Comparison of ENCODE assay signal across 8 cellular contexts in genomic region chr7:29588900-29589696, GRCh38. TPM values are rescaled to one million over a fixed set of nuclear protein-coding genes. Genes with fewer than 3 reads are reported as not detected.
DNase-seq lines count a peak whose midpoint lies in the region; ATAC-seq, FAIRE-seq and TF ChIP-seq lines count a peak whose summit lies in the region.

No MANE protein-coding gene starts in this region.

- CTCF ChIA-PET in K562 (lab: Yijun Ruan, JAX; ENCODE audit: low intra/inter-chr PET ratio), result interaction anchor here (0.7 kb wide), 1 partner anchor 374 kb away, joined by 4 read pairs; no protein-coding TSS in a partner anchor

- peak overlapping the region; percentile 63 for H2AFZ ChIP-seq in K562 (ENCODE audit: low read depth, low read length)

- DNase-seq in GM12892 (ENCODE audit: insufficient read length) (no peak), NCI-H69 (lab: John Stamatoyannopoulos, UW) (peak; percentile 68), K562 (ENCODE audit: extremely low read depth in 1 of 4, low spot score in 3 of 4) (peak; percentile 70 to 75 (median 72)), left colon (peak; percentile 55 to 63), upper lobe of right lung (no peak)

- no peak overlapping the region for H3K9ac ChIP-seq in BLaER1 treated with 17β-estradiol and CSF1 and Interleukin-3, amounts not matched to agents 10 nM and 100 nM
- no peak overlapping the region for H3K9ac ChIP-seq in K562 (ENCODE audit: insufficient read depth in 1 of 2, low read depth in 2 of 2, low read length in 2 of 2)

- no peaks in the 10 kb centered on the region for H3K9me3 ChIP-seq in BLaER1 treated with 17β-estradiol and CSF1 and Interleukin-3, amounts not matched to agents 10 nM and 100 nM (replicated peaks in 1 of 11)
- H3K9me3 ChIP-seq in K562 (replicated peaks; ENCODE audit: control insufficient read depth, insufficient read depth, low read depth, low read length) (no peaks in the 10 kb centered on the region), upper lobe of right lung (no peaks in the 10 kb centered on the region)

- H4K20me1 ChIP-seq in BLaER1 treated with 17β-estradiol and CSF1 and Interleukin-3, amounts not matched to agents 10 nM and 100 nM, result no peaks in the 10 kb centered on the region
- no peaks in the 10 kb centered on the region for H4K20me1 ChIP-seq in K562 (replicated peaks; ENCODE audit: control insufficient read depth, insufficient read depth, low read length)

- BruUV-seq in K562 (replicated peaks; lab: Mats Ljungman, UMichigan), result no TSS peak

- H3K4me3 ChIP-seq in BLaER1 treated with 17β-estradiol and CSF1 and Interleukin-3, amounts not matched to agents 10 nM and 100 nM, result peak overlapping the region in 1 of 10 experiments; percentile 10; a peak in 1 of 20 replicates
- H3K4me3 ChIP-seq in K562 (no peak overlapping the region), upper lobe of right lung (no peak overlapping the region)

- POLR2A ChIA-PET in K562 (lab: Yijun Ruan, JAX), result interaction anchor here (0.6 to 0.7 kb wide), 2 partner anchors 30 to 665 kb away, joined by 3 to 4 read pairs; no protein-coding TSS in a partner anchor

- ATAC-seq in HG02852 (IDR thresholded peaks at IDR 0.05; ENCODE audit: unreplicated experiment), result peak; percentile 81
- peak; percentile 88 for ATAC-seq in K562
- ATAC-seq in left colon, result peak; percentile 30
- ATAC-seq in upper lobe of right lung, result peak; percentile 94
- ATAC-seq in GM21360 (IDR thresholded peaks at IDR 0.05; ENCODE audit: unreplicated experiment), result no peak

- H3K36me3 ChIP-seq in BLaER1 treated with 17β-estradiol and CSF1 and Interleukin-3, amounts not matched to agents 10 nM and 100 nM, result no peaks in the 10 kb centered on the region
- H3K36me3 ChIP-seq in K562 (ENCODE audit: control insufficient read depth, insufficient read depth, low read length), result no peaks in the 10 kb centered on the region
- H3K36me3 ChIP-seq in upper lobe of right lung, result no peaks in the 10 kb centered on the region

- no peaks in the 10 kb centered on the region for H3K27me3 ChIP-seq in BLaER1 treated with 17β-estradiol and CSF1 and Interleukin-3, amounts not matched to agents 10 nM and 100 nM
- no peaks in the 10 kb centered on the region; a peak in 1 of 5 replicates for H3K27me3 ChIP-seq in K562 (ENCODE audit: control insufficient read depth in 2 of 2, insufficient read depth in 2 of 2, low read length in 2 of 2)
- no peaks in the 10 kb centered on the region for H3K27me3 ChIP-seq in upper lobe of right lung

- TF ChIP-seq EP300 in K562 (IDR thresholded peaks at IDR 0.05; ENCODE audit: low read length), result no peak

- TF ChIP-seq RAD21 in K562 (CRISPR knock-in tag; conservative IDR thresholded peaks at IDR 0.05 in 1 of 2, IDR thresholded peaks at IDR 0.05 in 1 of 2), result peak; percentile 6 to 43; a peak in 2 of 4 replicates

- H3K4me2 ChIP-seq in BLaER1 treated with 17β-estradiol and CSF1 and Interleukin-3, amounts not matched to agents 10 nM and 100 nM, result peak overlapping the region; percentile 7 to 78 (median 49); a peak in 20 of 22 replicates
- no peak overlapping the region for H3K4me2 ChIP-seq in K562 (ENCODE audit: insufficient read depth, low read length)

- in situ Hi-C loops in K562 (cut with MboI), result no loop called here

- no peaks in the 10 kb centered on the region for H3K9me1 ChIP-seq in K562 (ENCODE audit: control insufficient read depth, insufficient read depth, low read length)

- H3K27ac ChIP-seq in BLaER1 treated with 17β-estradiol and CSF1 and Interleukin-3, amounts not matched to agents 10 nM and 100 nM, result no peak overlapping the region; a peak in 1 of 22 replicates
- H3K27ac ChIP-seq in K562 (ENCODE audit: extremely low read depth, low read depth, low read length) (no peak overlapping the region), upper lobe of right lung (no peak overlapping the region)

- TF ChIP-seq CTCF in K562 (IDR thresholded peaks at IDR 0.05 in 2 of 3, conservative IDR thresholded peaks at IDR 0.05 in 1 of 3; ENCODE audit: insufficient read depth in 2 of 3, low read depth in 1 of 3, low read length in 3 of 3) (peak; percentile 76 to 92 (median 79)), upper lobe of right lung (IDR thresholded peaks at IDR 0.05) (peak; percentile 89)

- H3K4me1 ChIP-seq in BLaER1 treated with 17β-estradiol and CSF1 and Interleukin-3, amounts not matched to agents 10 nM and 100 nM, result peaks cover 4 to 9% (median 7%) of the 10 kb centered on the region in 10 experiments; a peak in 14 of 20 replicates
- no peaks in the 10 kb centered on the region for H3K4me1 ChIP-seq in K562 (replicated peaks in 1 of 2; ENCODE audit: control insufficient read depth in 2 of 2, insufficient read depth in 2 of 2, low read length in 2 of 2)
- H3K4me1 ChIP-seq in upper lobe of right lung, result no peaks in the 10 kb centered on the region

- FAIRE-seq in GM12892 (lab: Jason Lieb, UNC), result peak; percentile 56
- FAIRE-seq in K562 (lab: Jason Lieb, UNC), result peak; percentile 98

- intact Hi-C loops in K562 (cut with micrococcal nuclease) (no loop called here), left colon (cut with DNase I, micrococcal nuclease) (no loop called here), upper lobe of right lung (cut with DNase I) (no loop called here)

- TF ChIP-seq POLR2A in GM12892 (IDR thresholded peaks at IDR 0.05; ENCODE audit: low read depth, low read length) (no peak), K562 (conservative IDR thresholded peaks at IDR 0.05) (no peak)

- WGBS in K562 (ENCODE audit: insufficient coverage, low coverage, missing lambda C conversion rate), result 25% methylated on average over 8 of the region's 8 CpGs

- H3K79me2 ChIP-seq in K562 (ENCODE audit: control insufficient read depth, insufficient read depth, low read length), result no peaks in the 10 kb centered on the region

TF ChIP-seq in K562, 482 proteins besides CTCF, POLR2A, EP300 and RAD21 (continues in another document):
- TF ChIP-seq CUX1 (CRISPR knock-in tag; IDR thresholded peaks at IDR 0.05), result no peak
- TF ChIP-seq ATF2 (CRISPR knock-in tag; IDR thresholded peaks at IDR 0.05), result no peak

RNA-seq across cellular contexts. Expression of gene PRR15, which starts 25.5 kb away (rescaled TPM):
- not detected for polyA plus RNA-seq in GM12892 (2012; ENCODE audit: missing spikeins)
- not detected in 2 replicates for total RNA-seq in K562 (2011; cell fraction: chromatin; rRNA removed; ENCODE audit: low replicate concordance)
- not detected in 2 replicates for total RNA-seq in K562 (2011; cell fraction: nucleolus; rRNA removed)
- total RNA-seq in K562 (2011; cell fraction: nucleoplasm; rRNA removed), result not detected in 2 replicates
- total RNA-seq in K562 (2014; rRNA removed) (not detected in 2 replicates), K562 (2014; rRNA removed; fragmentation: Illumina TruSeq; extraction: Trizol) (not detected in 2 replicates), K562 (2015; rRNA removed; fragmentation: Illumina TruSeq; extraction: Trizol) (not detected in 2 replicates), K562 (2021) (not detected in 2 replicates), left colon (100 to 1,000 TPM; 177 to 290 TPM), upper lobe of right lung (2.1 TPM)
- polyA plus RNA-seq in K562 (2011; rRNA removed) (not detected in 2 replicates), K562 (2014; fragmentation: Illumina TruSeq; extraction: Trizol) (not detected in 2 replicates), K562 (2014; fragmentation: Nextera tagmentation; extraction: Ambion mirVana) (not detected), K562 (2014; rRNA removed) (not detected in 2 replicates)
- polyA plus RNA-seq in K562 (2011; cell fraction: cytosol; rRNA removed), result not detected in 2 replicates
- polyA plus RNA-seq in K562 (2011; cell fraction: nucleus; rRNA removed), result not detected in 2 replicates
- not detected in 2 replicates for polyA plus RNA-seq in K562 (2012)
- polyA minus RNA-seq in K562 (2011; rRNA and poly(A)+ RNA removed), result not detected in 2 replicates
- polyA minus RNA-seq in K562 (2011; cell fraction: cytosol; rRNA and poly(A)+ RNA removed), result not detected in 2 replicates
- not detected in 2 replicates for polyA minus RNA-seq in K562 (2011; cell fraction: nucleus; rRNA and poly(A)+ RNA removed)

Comparison
In these comparisons a context has a peak if more than half of its experiments do, and no peak if none do; other contexts are left out.
1. DNase-seq: peak in NCI-H69 (single experiment), K562 (4 of 4) and left colon (2 of 2); none in GM12892 (single experiment) and upper lobe of right lung (single experiment).
2. RNA of gene PRR15, which starts 25.5 kb away (total RNA-seq): 177 to 290 TPM in left colon; 2.1 TPM in upper lobe of right lung (single experiment) and not detected in K562; every median in the first group is over 10 times any median in the second.